In genomic region chr1:88454781-88455180, GRCh38 we compare ENCODE assay signal across 1 cellular context.
TF ChIP-seq lines count a peak whose summit lies in the region.

No MANE protein-coding gene starts in this region.

TF ChIP-seq in GM23338, 12 proteins besides CTCF, POLR2A, EP300 and RAD21:
- TF ChIP-seq ZNF462 (CRISPR knock-in tag; IDR thresholded peaks at IDR 0.05) (0 out of 2 replicates have a peak, but pooled peaks have one; percentile 48), ZNF331 (CRISPR knock-in tag; IDR thresholded peaks at IDR 0.05; ENCODE audit: low read depth) (no peak), EZH2 (IDR thresholded peaks at IDR 0.05; ENCODE audit: low read depth, unreplicated experiment) (no peak)
